ENCODE assay signal across 9 cellular contexts in genomic region chr15:38683382-38684242, GRCh38.
DNase-seq lines count a peak whose midpoint lies in the region; ATAC-seq and TF ChIP-seq lines count a peak whose summit lies in the region.
"Had no signal": no experiment of that assay in that cellular context is flagged by ENCODE, and none has a peak within 500 bp of the region (broad histone marks: within the 10 kb centered on the region; RNA-seq: fewer than 3 reads in every experiment).

No MANE protein-coding gene starts in this region.

- no peaks in the 10 kb centered on the region; the same call in 1 of the 2 replicates for H3K27me3 Mint-ChIP-seq in WTC11 (ENCODE audit: low read depth)

- no peak overlapping the region for H3K27ac ChIP-seq in HCT116 (ENCODE audit: low read depth, low read length)
- no peak overlapping the region for H3K27ac ChIP-seq in right lobe of liver

- no peak overlapping the region for H3K4me3 Mint-ChIP-seq in WTC11

- no peak overlapping the region for H3K4me2 ChIP-seq in HCT116 (ENCODE audit: low read length)

- peaks cover 7% of the 10 kb centered on the region for H3K9me3 Mint-ChIP-seq in WTC11

- TF ChIP-seq POLR2A in HCT116 (IDR thresholded peaks at IDR 0.05; ENCODE audit: borderline replicate concordance, extremely low read depth, insufficient read depth, insufficient read length), result no peak
- TF ChIP-seq POLR2A in right lobe of liver (IDR thresholded peaks at IDR 0.05), result no peak

- no peak overlapping the region for H2AFZ ChIP-seq in HCT116 (ENCODE audit: low read depth, low read length, poor library complexity, severe bottlenecking)

- TF ChIP-seq CTCF in HCT116 (IDR thresholded peaks at IDR 0.05 in 2 of 3, conservative IDR thresholded peaks at IDR 0.05 in 1 of 3; ENCODE audit: borderline replicate concordance in 1 of 3, insufficient read depth in 1 of 3, low read depth in 2 of 3, low read length in 2 of 3) (peak; percentile 53 to 77 (median 69); a peak in 5 of 6 replicates), WTC11 (IDR thresholded peaks at IDR 0.05) (peak; percentile 70), right lobe of liver (IDR thresholded peaks at IDR 0.05) (peak; percentile 69 to 83 (median 74))

- H3K4me1 Mint-ChIP-seq in WTC11, result peaks cover 8% of the 10 kb centered on the region

- TF ChIP-seq RAD21 in HCT116 (IDR thresholded peaks at IDR 0.05; ENCODE audit: low read depth), result peak; percentile 68

- CTCF ChIA-PET in HCT116 (lab: Charles Lee) (interaction anchor here (0.8 to 2.8 kb wide), 6 partner anchors 10 to 244 kb away, joined by 3 to 24 read pairs (median 5); partner anchors contain the start of gene RASGRP1), WTC11 (lab: Charles Lee) (interaction anchor here (0.7 to 2.9 kb wide), 12 partner anchors 9 to 242 kb away, joined by 3 to 40 read pairs (median 4); partner anchors contain the start of gene RASGRP1)

- 76% methylated on average over 2 of the region's 2 CpGs for WGBS in right lobe of liver (ENCODE audit: insufficient coverage, low coverage, low lambda C conversion rate, missing lambda C conversion rate)

- H3K9ac ChIP-seq in HCT116 (ENCODE audit: low read length), result no peak overlapping the region

- no peaks in the 10 kb centered on the region for H3K9me3 ChIP-seq in HCT116 (ENCODE audit: control insufficient read depth in 1 of 2, insufficient read depth in 1 of 2, low read depth in 1 of 2, low read length in 2 of 2)
- H3K9me3 ChIP-seq in right lobe of liver, result no peaks in the 10 kb centered on the region

- H3K36me3 ChIP-seq in HCT116 (ENCODE audit: control insufficient read depth in 1 of 2, insufficient read depth in 2 of 2, low read length in 2 of 2) (no peaks in the 10 kb centered on the region), right lobe of liver (no peaks in the 10 kb centered on the region)

- no peaks in the 10 kb centered on the region for H3K79me2 ChIP-seq in HCT116 (ENCODE audit: insufficient read depth, low read length)

- peak; percentile 95 for ATAC-seq in HCT116
- peak; percentile 94 for ATAC-seq in WTC11
- ATAC-seq in right lobe of liver, result peak; percentile 88 to 94 (median 93)

- H4K20me1 ChIP-seq in HCT116 (ENCODE audit: insufficient read depth), result no peaks in the 10 kb centered on the region

- intact Hi-C loops in HCT116 (cut with micrococcal nuclease), result loop anchor here (1.0 to 10.0 kb wide), 4 partner anchors 119 to 329 kb away; partner anchors contain the start of gene RASGRP1
- intact Hi-C loops in right lobe of liver (cut with DNase I), result loop anchor here in 1 of 2 donors (10.0 kb wide), 1 partner anchor 119 kb away; the partner anchor contains the start of gene RASGRP1

- H3K4me3 ChIP-seq in HCT116 (replicated peaks in 1 of 2; ENCODE audit: low read depth in 1 of 2, low read length in 2 of 2) (no peak overlapping the region), right lobe of liver (no peak overlapping the region)
- H3K4me3 ChIP-seq: skin epidermis had no signal

- DNase-seq in NCI-H2081 (lab: John Stamatoyannopoulos, UW) (peak; percentile 4 to 47), NCI-H2081 treated with DMSO at 0.1 percent for 48 hours (lab: John Stamatoyannopoulos, UW) (no peak), HCT116 (ENCODE audit: low read depth, low spot score) (peak; percentile 27), NCI-H1105 (lab: John Stamatoyannopoulos, UW) (peak; percentile 10), WTC11 (ENCODE audit: low spot score) (peak; percentile 65), right lobe of liver (peak in 2 of 3 donors; percentile 41 to 54)
- peak; percentile 66 for DNase-seq in central memory CD4-positive, alpha-beta T cell
- peak; percentile 43 to 51 for DNase-seq in stimulated activated CD8-positive, alpha-beta memory T cell treated with anti-CD3 and anti-CD28 coated beads, Interleukin-2, amount 100 ng/mL, for 1 hour (ENCODE audit: low read depth in 2 of 2)

- POLR2A ChIA-PET in HCT116 (lab: Charles Lee) (no interaction called here), WTC11 (lab: Charles Lee) (no interaction called here)

- RAD21 ChIA-PET in HCT116 (lab: Charles Lee; ENCODE audit: low non-redundant PET in 1 of 2, low total read pairs in 2 of 2, uncharacterized antibody in 2 of 2, unreplicated experiment in 2 of 2), result interaction anchor here (0.8 to 2.3 kb wide), 4 partner anchors 120 to 244 kb away, joined by 4 to 8 read pairs (median 4); no protein-coding TSS in a partner anchor

- no peaks in the 10 kb centered on the region for H3K27me3 ChIP-seq in HCT116 (ENCODE audit: insufficient read depth, low read length)
- H3K27me3 ChIP-seq in right lobe of liver, result no peaks in the 10 kb centered on the region

- peaks cover 0 to 3% of the 10 kb centered on the region in 2 experiments; a peak in 1 of 4 replicates for H3K4me1 ChIP-seq in HCT116 (ENCODE audit: control insufficient read depth in 1 of 2, insufficient read depth in 2 of 2, low read length in 2 of 2)
- no peaks in the 10 kb centered on the region for H3K4me1 ChIP-seq in right lobe of liver

- no peaks in the 10 kb centered on the region for H3K9me2 ChIP-seq in HCT116 (ENCODE audit: insufficient read depth)

- no peaks in the 10 kb centered on the region for H3K36me3 Mint-ChIP-seq in WTC11

- no peak overlapping the region for H3K27ac Mint-ChIP-seq in WTC11

- no TSS peak for BruUV-seq in HCT116 (replicated peaks; lab: Mats Ljungman, UMichigan)

TF ChIP-seq in HCT116, 20 proteins besides CTCF, POLR2A, EP300 and RAD21 (continues in another document):
- TF ChIP-seq CEBPB (IDR thresholded peaks at IDR 0.05; ENCODE audit: low read depth) (no peak), SRF (IDR thresholded peaks at IDR 0.05; ENCODE audit: low read depth) (no peak), ZNF274 (IDR thresholded peaks at IDR 0.05; ENCODE audit: low read depth, low read length) (no peak), YY1 (IDR thresholded peaks at IDR 0.05; ENCODE audit: extremely low read depth, insufficient replicate concordance, low read depth, low read length) (no peak), EGR1 (IDR thresholded peaks at IDR 0.05; ENCODE audit: low read depth) (no peak), MAX (IDR thresholded peaks at IDR 0.05) (no peak), SIN3A (IDR thresholded peaks at IDR 0.05; ENCODE audit: low read depth) (no peak)
- TF ChIP-seq, protein P1, sequence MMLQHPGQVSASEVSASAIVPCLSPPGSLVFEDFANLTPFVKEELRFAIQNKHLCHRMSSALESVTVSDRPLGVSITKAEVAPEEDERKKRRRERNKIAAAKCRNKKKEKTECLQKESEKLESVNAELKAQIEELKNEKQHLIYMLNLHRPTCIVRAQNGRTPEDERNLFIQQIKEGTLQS (IDR thresholded peaks at IDR 0.05), result no peak
- TF ChIP-seq, protein P2, sequence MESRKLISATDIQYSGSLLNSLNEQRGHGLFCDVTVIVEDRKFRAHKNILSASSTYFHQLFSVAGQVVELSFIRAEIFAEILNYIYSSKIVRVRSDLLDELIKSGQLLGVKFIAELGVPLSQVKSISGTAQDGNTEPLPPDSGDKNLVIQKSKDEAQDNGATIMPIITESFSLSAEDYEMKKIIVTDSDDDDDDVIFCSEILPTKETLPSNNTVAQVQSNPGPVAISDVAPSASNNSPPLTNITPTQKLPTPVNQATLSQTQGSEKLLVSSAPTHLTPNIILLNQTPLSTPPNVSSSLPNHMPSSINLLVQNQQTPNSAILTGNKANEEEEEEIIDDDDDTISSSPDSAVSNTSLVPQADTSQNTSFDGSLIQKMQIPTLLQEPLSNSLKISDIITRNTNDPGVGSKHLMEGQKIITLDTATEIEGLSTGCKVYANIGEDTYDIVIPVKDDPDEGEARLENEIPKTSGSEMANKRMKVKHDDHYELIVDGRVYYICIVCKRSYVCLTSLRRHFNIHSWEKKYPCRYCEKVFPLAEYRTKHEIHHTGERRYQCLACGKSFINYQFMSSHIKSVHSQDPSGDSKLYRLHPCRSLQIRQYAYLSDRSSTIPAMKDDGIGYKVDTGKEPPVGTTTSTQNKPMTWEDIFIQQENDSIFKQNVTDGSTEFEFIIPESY (IDR thresholded peaks at IDR 0.05; ENCODE audit: extremely low read depth, insufficient replicate concordance, low read length), result no peak

TF ChIP-seq in WTC11, 78 proteins besides CTCF, POLR2A, EP300 and RAD21 (continues in another document):
- no peak for TF ChIP-seq E2F5 (CRISPR knock-in tag; IDR thresholded peaks at IDR 0.05)
- TF ChIP-seq, protein P3, sequence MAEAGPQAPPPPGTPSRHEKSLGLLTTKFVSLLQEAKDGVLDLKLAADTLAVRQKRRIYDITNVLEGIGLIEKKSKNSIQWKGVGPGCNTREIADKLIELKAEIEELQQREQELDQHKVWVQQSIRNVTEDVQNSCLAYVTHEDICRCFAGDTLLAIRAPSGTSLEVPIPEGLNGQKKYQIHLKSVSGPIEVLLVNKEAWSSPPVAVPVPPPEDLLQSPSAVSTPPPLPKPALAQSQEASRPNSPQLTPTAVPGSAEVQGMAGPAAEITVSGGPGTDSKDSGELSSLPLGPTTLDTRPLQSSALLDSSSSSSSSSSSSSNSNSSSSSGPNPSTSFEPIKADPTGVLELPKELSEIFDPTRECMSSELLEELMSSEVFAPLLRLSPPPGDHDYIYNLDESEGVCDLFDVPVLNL (CRISPR knock-in tag; IDR thresholded peaks at IDR 0.05; ENCODE audit: borderline replicate concordance, low read depth), result no peak
- no peak for TF ChIP-seq ZNF671 (CRISPR knock-in tag; IDR thresholded peaks at IDR 0.05)
- TF ChIP-seq, protein P4, sequence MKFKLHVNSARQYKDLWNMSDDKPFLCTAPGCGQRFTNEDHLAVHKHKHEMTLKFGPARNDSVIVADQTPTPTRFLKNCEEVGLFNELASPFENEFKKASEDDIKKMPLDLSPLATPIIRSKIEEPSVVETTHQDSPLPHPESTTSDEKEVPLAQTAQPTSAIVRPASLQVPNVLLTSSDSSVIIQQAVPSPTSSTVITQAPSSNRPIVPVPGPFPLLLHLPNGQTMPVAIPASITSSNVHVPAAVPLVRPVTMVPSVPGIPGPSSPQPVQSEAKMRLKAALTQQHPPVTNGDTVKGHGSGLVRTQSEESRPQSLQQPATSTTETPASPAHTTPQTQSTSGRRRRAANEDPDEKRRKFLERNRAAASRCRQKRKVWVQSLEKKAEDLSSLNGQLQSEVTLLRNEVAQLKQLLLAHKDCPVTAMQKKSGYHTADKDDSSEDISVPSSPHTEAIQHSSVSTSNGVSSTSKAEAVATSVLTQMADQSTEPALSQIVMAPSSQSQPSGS (CRISPR knock-in tag; IDR thresholded peaks at IDR 0.05; ENCODE audit: borderline replicate concordance, low read depth), result no peak
